In the genomic region with DNA sequence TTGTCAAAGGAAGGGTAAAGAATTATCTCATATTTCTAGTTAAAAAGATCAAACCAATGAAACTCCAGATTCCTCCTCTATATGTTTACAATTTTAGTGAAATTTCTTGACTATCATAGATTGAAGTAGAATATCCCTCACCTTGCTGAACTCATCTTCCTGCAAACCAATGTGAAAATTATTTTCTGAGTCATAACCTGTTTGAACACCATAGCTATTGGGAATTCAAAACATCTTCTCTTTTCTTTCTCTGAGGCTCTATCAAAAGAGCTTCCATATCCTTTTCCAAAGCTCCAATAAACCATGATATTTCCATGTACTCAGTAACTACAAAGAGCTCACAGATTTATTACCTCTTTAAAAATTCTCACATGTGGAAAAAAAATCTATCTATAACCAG, we compare ENCODE assay signal across 19 cellular contexts.
"Had no signal": no experiment of that assay in that cellular context is flagged by ENCODE, and none has a peak within 500 bp of the region (broad histone marks: within the 10 kb centered on the region; RNA-seq: fewer than 3 reads in every experiment).

No MANE protein-coding gene starts in this region.

- H2AFZ ChIP-seq: hepatocyte had no signal

- H3K4me3 ChIP-seq: hepatocyte, lung, tibial artery had no signal

- H3K27ac Mint-ChIP-seq: activated naive CD4-positive, alpha-beta T cell treated with anti-CD3 and anti-CD28 coated beads, Interleukin-2, amount 50 U/mL, for 24 hours; activated T-cell treated with anti-CD3 and anti-CD28 coated beads, Interleukin-2, amount 50 U/mL, for 72 hours; progenitor cell of endocrine pancreas; T-helper 17 cell had no signal

- FAIRE-seq: islet of Langerhans, urothelium cell line had no signal

- H3K36me3 Mint-ChIP-seq: activated naive CD4-positive, alpha-beta T cell treated with anti-CD3 and anti-CD28 coated beads, Interleukin-2, amount 50 U/mL, for 24 hours had no signal

- H3K27me3 Mint-ChIP-seq: progenitor cell of endocrine pancreas had no signal

- ATAC-seq: activated T-cell treated with anti-CD3 and anti-CD28 coated beads, Interleukin-2, amount 50 U/mL, for 72 hours; left lobe of liver; stimulated activated naive CD8-positive, alpha-beta T cell treated with anti-CD3 and anti-CD28 coated beads, Interleukin-15, Interleukin-2, amounts not matched to agents 100 U/mL and 50 U/mL, for 24 hours; T-helper 17 cell had no signal

- H3K27ac ChIP-seq: tibial artery, VCaP had no signal

- H3K27me3 ChIP-seq: hepatocyte, tibial artery had no signal

- DNase-seq: activated CD4-positive, CD25-positive, alpha-beta regulatory T cell treated with anti-CD3 and anti-CD28 coated beads, Interleukin-2, amount 50 U/mL, for 72 hours; activated gamma-delta T cell; activated T-cell treated with anti-CD3 and anti-CD28 coated beads, Interleukin-2, amount 50 U/mL, for 72 hours; effector memory CD4-positive, alpha-beta T cell; occipital lobe; stimulated activated CD4-positive, alpha-beta T cell treated with anti-CD3 and anti-CD28 coated beads, Interleukin-12 subunit alpha, Interleukin-12 subunit beta, amount 100 ng/mL, for 4 hours; stimulated activated CD4-positive, alpha-beta T cell treated with anti-CD3 and anti-CD28 coated beads, Interleukin-2, amount 100 ng/mL, for 24 hours; stimulated activated naive CD8-positive, alpha-beta T cell treated with anti-CD3 and anti-CD28 coated beads, Interleukin-15, Interleukin-2, amounts not matched to agents 100 U/mL and 50 U/mL, for 24 hours; substantia nigra; T-helper 17 cell; tibial artery had no signal

- H3K36me3 ChIP-seq: tibial artery had no signal

- H3K4me3 Mint-ChIP-seq: activated naive CD4-positive, alpha-beta T cell treated with anti-CD3 and anti-CD28 coated beads, Interleukin-2, amount 50 U/mL, for 24 hours; activated T-cell treated with anti-CD3 and anti-CD28 coated beads, Interleukin-2, amount 50 U/mL, for 72 hours; T-helper 17 cell had no signal

- H3K4me1 ChIP-seq: tibial artery had no signal

- H3K4me1 Mint-ChIP-seq: activated naive CD4-positive, alpha-beta T cell treated with anti-CD3 and anti-CD28 coated beads, Interleukin-2, amount 50 U/mL, for 24 hours; T-helper 17 cell had no signal

- H3K79me2 ChIP-seq: hepatocyte had no signal

- H3K9me3 Mint-ChIP-seq: activated naive CD4-positive, alpha-beta T cell treated with anti-CD3 and anti-CD28 coated beads, Interleukin-2, amount 50 U/mL, for 24 hours had no signal

- H3K4me2 ChIP-seq: hepatocyte had no signal
